In the genomic region with DNA sequence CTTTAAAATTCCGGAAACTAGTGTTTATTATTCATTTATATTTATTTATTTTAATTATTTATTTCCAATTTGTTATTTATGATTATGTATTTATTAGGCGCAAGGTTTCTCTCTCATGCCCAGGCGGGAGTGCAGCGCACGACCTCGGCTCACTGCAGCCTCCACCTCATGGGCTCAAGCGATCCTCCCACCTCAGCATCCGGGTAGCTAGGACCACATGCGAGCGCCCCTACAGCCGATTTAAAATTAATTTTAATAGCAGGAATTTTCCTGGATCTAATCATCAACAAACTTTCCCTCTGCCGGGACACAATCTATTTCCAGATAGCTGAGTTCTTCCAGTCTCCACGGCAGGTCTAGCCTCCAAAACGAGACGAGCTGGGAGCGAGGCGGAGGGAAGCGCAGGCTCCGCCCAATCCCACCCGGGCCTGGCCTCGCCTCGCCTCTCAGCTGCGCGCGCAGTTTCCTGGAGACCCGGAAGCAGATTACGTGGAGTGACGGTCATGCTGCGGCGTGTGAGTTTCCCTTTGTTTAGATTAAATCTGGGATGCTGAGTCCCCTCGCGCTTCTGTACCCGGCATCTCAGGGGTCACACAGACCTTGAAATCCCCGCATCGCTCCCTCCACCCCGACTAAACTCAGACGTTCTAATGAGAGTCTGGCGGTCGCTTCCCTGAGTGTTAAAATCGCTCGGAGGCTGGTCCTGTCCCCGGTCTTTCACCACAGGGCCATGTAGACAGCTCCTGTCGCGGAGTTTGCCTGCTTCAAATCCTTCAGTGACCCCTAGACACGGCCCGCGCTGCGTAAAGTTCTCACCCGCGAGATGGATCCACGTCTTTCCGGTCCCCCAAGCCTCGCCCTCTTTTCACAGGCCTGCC, we compare ENCODE assay signal across 8 cellular contexts. TPM values are rescaled to one million over a fixed set of nuclear protein-coding genes. Genes with fewer than 3 reads are reported as not detected.
DNase-seq lines count a peak whose midpoint lies in the region; ATAC-seq and TF ChIP-seq lines count a peak whose summit lies in the region.

Gene ZNF880 (plus strand): TSS at position 461 of the 878 bp plus-strand sequence. CDS start 43 bp downstream, at position 504.

- peaks cover 12 to 14% of the 10 kb centered on the region in 2 donors for H3K4me1 Mint-ChIP-seq in natural killer cell
- H3K4me1 Mint-ChIP-seq in stimulated activated memory B cell treated with anti-CD40 and anti-IgM and Interleukin-4, amounts not matched to agents 10 μg/mL and 1 μg/mL and 100 μg/mL, for 72 hours: peaks cover 13% of the 10 kb centered on the region

- DNase-seq in EH (ENCODE audit: low read depth) (peak; percentile 89), fibroblast of pulmonary artery (ENCODE audit: low read depth) (peak; percentile 94), natural killer cell (peak; percentile 93)
- DNase-seq in activated effector memory CD4-positive, alpha-beta T cell treated with Interleukin-2 at 50 U/mL for 16 hours: peak; percentile 80

- no peak for TF ChIP-seq CTCF in fibroblast of pulmonary artery (IDR thresholded peaks at IDR 0.05; ENCODE audit: low read length, missing control alignments)
- no peak for TF ChIP-seq CTCF in natural killer cell (IDR thresholded peaks at IDR 0.05)

- peak within 1 kb of the TSS; percentile 96 for H3K4me3 Mint-ChIP-seq in natural killer cell
- H3K4me3 Mint-ChIP-seq in stimulated activated memory B cell treated with anti-CD40 and anti-IgM and Interleukin-4, amounts not matched to agents 10 μg/mL and 1 μg/mL and 100 μg/mL, for 72 hours: peak within 1 kb of the TSS; percentile 97

- peak within 1 kb of the TSS; percentile 97 to 99 for H3K27ac Mint-ChIP-seq in natural killer cell
- H3K27ac Mint-ChIP-seq in stimulated activated memory B cell treated with anti-CD40 and anti-IgM and Interleukin-4, amounts not matched to agents 10 μg/mL and 1 μg/mL and 100 μg/mL, for 72 hours: peak within 1 kb of the TSS; percentile 99

- H3K4me3 ChIP-seq in fibroblast of pulmonary artery (replicated peaks; ENCODE audit: low read depth, low read length): peak within 1 kb of the TSS; percentile 92

- H3K36me3 Mint-ChIP-seq in natural killer cell: peaks cover 33% of the 10 kb centered on the region
- H3K36me3 Mint-ChIP-seq in stimulated activated memory B cell treated with anti-CD40 and anti-IgM and Interleukin-4, amounts not matched to agents 10 μg/mL and 1 μg/mL and 100 μg/mL, for 72 hours: peaks cover 62% of the 10 kb centered on the region

- H3K27me3 Mint-ChIP-seq in natural killer cell (ENCODE audit: low read depth in 2 of 2): no peaks in the 10 kb centered on the region
- no peaks in the 10 kb centered on the region for H3K27me3 Mint-ChIP-seq in stimulated activated memory B cell treated with anti-CD40 and anti-IgM and Interleukin-4, amounts not matched to agents 10 μg/mL and 1 μg/mL and 100 μg/mL, for 72 hours

- intact Hi-C loops in natural killer cell (cut with micrococcal nuclease): loop anchor here (1.0 to 2.0 kb wide), 2 partner anchors 27 to 33 kb away; partner anchors contain the start of genes ZNF528 and ZNF610

- ATAC-seq in HG02970 (IDR thresholded peaks at IDR 0.05; ENCODE audit: low FRiP score, unreplicated experiment) (peak; percentile 51), natural killer cell (peak; percentile 93 to 96 (median 94)), GM21528 (IDR thresholded peaks at IDR 0.05; ENCODE audit: low FRiP score, unreplicated experiment) (no peak)
- peak; percentile 100 for ATAC-seq in stimulated activated memory B cell treated with anti-CD40 and anti-IgM and Interleukin-4, amounts not matched to agents 10 μg/mL and 1 μg/mL and 100 μg/mL, for 72 hours

- peaks cover 8 to 23% of the 10 kb centered on the region in 2 donors for H3K9me3 Mint-ChIP-seq in natural killer cell
- peaks cover 18% of the 10 kb centered on the region for H3K9me3 Mint-ChIP-seq in stimulated activated memory B cell treated with anti-CD40 and anti-IgM and Interleukin-4, amounts not matched to agents 10 μg/mL and 1 μg/mL and 100 μg/mL, for 72 hours

TF ChIP-seq in PFSK-1, 5 proteins besides CTCF, POLR2A, EP300 and RAD21:
- TF ChIP-seq POLR2AphosphoS5 (IDR thresholded peaks at IDR 0.05; ENCODE audit: low read depth, low read length) (peak; percentile 65), TAF1 (IDR thresholded peaks at IDR 0.05; ENCODE audit: borderline replicate concordance, insufficient read depth, low read length) (no peak), FOXP2 (optimal IDR thresholded peaks at IDR 0.05; ENCODE audit: borderline replicate concordance, extremely low read depth, extremely low read length, insufficient read depth) (no peak), SIN3A (IDR thresholded peaks at IDR 0.05; ENCODE audit: borderline replicate concordance, insufficient read depth, low read length) (peak; percentile 67; the same call in 1 of the 2 replicates)
- TF ChIP-seq, protein P1, sequence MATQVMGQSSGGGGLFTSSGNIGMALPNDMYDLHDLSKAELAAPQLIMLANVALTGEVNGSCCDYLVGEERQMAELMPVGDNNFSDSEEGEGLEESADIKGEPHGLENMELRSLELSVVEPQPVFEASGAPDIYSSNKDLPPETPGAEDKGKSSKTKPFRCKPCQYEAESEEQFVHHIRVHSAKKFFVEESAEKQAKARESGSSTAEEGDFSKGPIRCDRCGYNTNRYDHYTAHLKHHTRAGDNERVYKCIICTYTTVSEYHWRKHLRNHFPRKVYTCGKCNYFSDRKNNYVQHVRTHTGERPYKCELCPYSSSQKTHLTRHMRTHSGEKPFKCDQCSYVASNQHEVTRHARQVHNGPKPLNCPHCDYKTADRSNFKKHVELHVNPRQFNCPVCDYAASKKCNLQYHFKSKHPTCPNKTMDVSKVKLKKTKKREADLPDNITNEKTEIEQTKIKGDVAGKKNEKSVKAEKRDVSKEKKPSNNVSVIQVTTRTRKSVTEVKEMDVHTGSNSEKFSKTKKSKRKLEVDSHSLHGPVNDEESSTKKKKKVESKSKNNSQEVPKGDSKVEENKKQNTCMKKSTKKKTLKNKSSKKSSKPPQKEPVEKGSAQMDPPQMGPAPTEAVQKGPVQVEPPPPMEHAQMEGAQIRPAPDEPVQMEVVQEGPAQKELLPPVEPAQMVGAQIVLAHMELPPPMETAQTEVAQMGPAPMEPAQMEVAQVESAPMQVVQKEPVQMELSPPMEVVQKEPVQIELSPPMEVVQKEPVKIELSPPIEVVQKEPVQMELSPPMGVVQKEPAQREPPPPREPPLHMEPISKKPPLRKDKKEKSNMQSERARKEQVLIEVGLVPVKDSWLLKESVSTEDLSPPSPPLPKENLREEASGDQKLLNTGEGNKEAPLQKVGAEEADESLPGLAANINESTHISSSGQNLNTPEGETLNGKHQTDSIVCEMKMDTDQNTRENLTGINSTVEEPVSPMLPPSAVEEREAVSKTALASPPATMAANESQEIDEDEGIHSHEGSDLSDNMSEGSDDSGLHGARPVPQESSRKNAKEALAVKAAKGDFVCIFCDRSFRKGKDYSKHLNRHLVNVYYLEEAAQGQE (IDR thresholded peaks at IDR 0.05; ENCODE audit: insufficient read depth in 1 of 2, low read depth in 2 of 2, low read length in 2 of 2): 0 out of 4 replicates have a peak, but pooled peaks of 1 of the 2 experiments have one; percentile 8

RNA-seq across cellular contexts. Expression of gene ZNF880, which starts in this region (rescaled TPM):
- polyA plus RNA-seq in PFSK-1 (2012; ENCODE audit: insufficient read length, low read depth): 4.2 TPM
- total RNA-seq in natural killer cell: 10 to 100 TPM; 23.1 to 33.2 (median 31.2) TPM
